In genomic region chr2:84719434-84719833, GRCh38 we compare ENCODE assay signal across 15 cellular contexts.
"Had no signal": no experiment of that assay in that cellular context is flagged by ENCODE, and none has a peak within 500 bp of the region (broad histone marks: within the 10 kb centered on the region; RNA-seq: fewer than 3 reads in every experiment).

No MANE protein-coding gene starts in this region.

- H3K4me3 Mint-ChIP-seq: nephron; stimulated activated effector memory CD8-positive, alpha-beta T cell treated with anti-CD3 and anti-CD28 coated beads, Interleukin-12 subunit alpha, Interleukin-12 subunit beta, amount 100 ng/mL, for 72 hours had no signal

- H3K27ac Mint-ChIP-seq: nephron; progenitor cell of endocrine pancreas; stimulated activated effector memory CD8-positive, alpha-beta T cell treated with anti-CD3 and anti-CD28 coated beads, Interleukin-12 subunit alpha, Interleukin-12 subunit beta, amount 100 ng/mL, for 72 hours had no signal

- H3K4me1 Mint-ChIP-seq: nephron had no signal

- DNase-seq: activated CD8-positive, alpha-beta memory T cell treated with anti-CD3 and anti-CD28 coated beads for 24 hours; aorta; dermis blood vessel endothelial cell; islet precursor cell; mammary epithelial cell; occipital lobe; right cardiac atrium; substantia nigra; trophoblast cell had no signal

- H3K36me3 Mint-ChIP-seq: stimulated activated effector memory CD8-positive, alpha-beta T cell treated with anti-CD3 and anti-CD28 coated beads, Interleukin-12 subunit alpha, Interleukin-12 subunit beta, amount 100 ng/mL, for 72 hours had no signal

- H3K27me3 Mint-ChIP-seq: progenitor cell of endocrine pancreas had no signal

- ATAC-seq: activated CD4-positive, CD25-positive, alpha-beta regulatory T cell treated with anti-CD3 and anti-CD28 coated beads, Interleukin-2, amount 50 U/mL, for 24 hours; gastroesophageal sphincter; left lobe of liver; right cardiac atrium; stimulated activated effector memory CD8-positive, alpha-beta T cell treated with anti-CD3 and anti-CD28 coated beads, Interleukin-12 subunit alpha, Interleukin-12 subunit beta, amount 100 ng/mL, for 72 hours had no signal

- H3K9me3 Mint-ChIP-seq: nephron; stimulated activated effector memory CD8-positive, alpha-beta T cell treated with anti-CD3 and anti-CD28 coated beads, Interleukin-12 subunit alpha, Interleukin-12 subunit beta, amount 100 ng/mL, for 72 hours had no signal
